Comparison of ENCODE assay signal across 14 cellular contexts in the genomic region with DNA sequence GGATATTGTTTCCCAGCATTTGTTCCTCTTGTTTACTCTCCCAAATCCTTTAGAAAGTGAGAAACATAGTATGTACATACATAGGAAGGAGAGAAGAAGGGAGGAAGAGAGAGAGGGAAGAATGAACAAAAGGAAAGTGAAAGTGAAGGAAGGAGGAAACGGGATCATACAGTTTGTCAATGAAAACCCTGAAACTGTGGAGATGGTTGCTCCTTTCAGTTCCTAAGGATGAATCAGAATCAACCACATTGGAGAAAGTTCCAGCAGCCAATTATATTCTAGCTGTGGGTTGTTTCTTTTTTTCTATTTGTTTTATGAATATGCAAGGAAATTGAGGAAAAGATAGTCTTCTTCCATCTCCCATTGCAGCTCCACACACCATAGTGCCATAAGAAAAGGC.
DNase-seq lines count a peak whose midpoint lies in the region; ATAC-seq, FAIRE-seq and TF ChIP-seq lines count a peak whose summit lies in the region.
"Had no signal": no experiment of that assay in that cellular context is flagged by ENCODE, and none has a peak within 500 bp of the region (broad histone marks: within the 10 kb centered on the region; RNA-seq: fewer than 3 reads in every experiment).

No MANE protein-coding gene starts in this region.

- no peak overlapping the region for H3K27ac ChIP-seq in A549
- H3K27ac ChIP-seq in DND-41 (ENCODE audit: low read length) = peak overlapping the region; percentile 10
- H3K27ac ChIP-seq in caudate nucleus (ENCODE audit: low read depth, low read length) = no peak overlapping the region
- H3K27ac ChIP-seq: esophagus squamous epithelium, left ventricle myocardium inferior, WERI-Rb-1 had no signal

- TF ChIP-seq CTCF in A549 (IDR thresholded peaks at IDR 0.05) = no peak
- TF ChIP-seq CTCF in DND-41 (IDR thresholded peaks at IDR 0.05; ENCODE audit: borderline replicate concordance, extremely low read depth, low read length, poor library complexity, severe bottlenecking) = no peak
- no peak for TF ChIP-seq CTCF in fibroblast of the aortic adventitia (IDR thresholded peaks at IDR 0.05; ENCODE audit: insufficient read depth, low read length)

- H3K4me1 ChIP-seq in A549 (no peaks in the 10 kb centered on the region), DND-41 (ENCODE audit: insufficient read depth, low read length) (peaks cover 78% of the 10 kb centered on the region)
- H3K4me1 ChIP-seq: left ventricle myocardium inferior had no signal

- H3K9ac ChIP-seq in DND-41 (ENCODE audit: low read depth, low read length) = no peak overlapping the region

- no peaks in the 10 kb centered on the region for H3K9me3 ChIP-seq in A549
- no peaks in the 10 kb centered on the region for H3K9me3 ChIP-seq in DND-41 (ENCODE audit: insufficient read depth, low read length, severe bottlenecking)
- H3K9me3 ChIP-seq: esophagus squamous epithelium had no signal

- no peak for TF ChIP-seq RAD21 in A549 (conservative IDR thresholded peaks at IDR 0.05 in 1 of 2, IDR thresholded peaks at IDR 0.05 in 1 of 2)

- H3K4me3 ChIP-seq in A549 (peak overlapping the region; percentile 14; the same call in 1 of the 3 replicates), DND-41 (ENCODE audit: low read depth in 1 of 2, low read length in 2 of 2) (no peak overlapping the region; a peak in 1 of 4 replicates), fibroblast of the aortic adventitia (ENCODE audit: low read depth, low read length) (peak overlapping the region; percentile 19)
- H3K4me3 ChIP-seq: left ventricle myocardium inferior had no signal

- no peaks in the 10 kb centered on the region for H3K27me3 ChIP-seq in DND-41 (ENCODE audit: insufficient read depth, low read length, poor library complexity)
- H3K27me3 ChIP-seq: esophagus squamous epithelium had no signal

- H3K4me2 ChIP-seq in A549 = peak overlapping the region; percentile 46; the same call in 2 of the 3 replicates
- peak overlapping the region; percentile 50 for H3K4me2 ChIP-seq in DND-41 (ENCODE audit: insufficient read depth, low read length)

- DNase-seq in A549 (ENCODE audit: low read depth in 1 of 2, low spot score in 1 of 2) (no peak), DND-41 (no peak), OCI-M1 (lab: John Stamatoyannopoulos, UW) (peak; percentile 14), fibroblast of the aortic adventitia (ENCODE audit: low read depth) (peak; percentile 7), caudate nucleus (lab: John Stamatoyannopoulos, UW) (no peak), left colon (no peak)
- DNase-seq: activated effector memory CD4-positive, alpha-beta T cell treated with anti-CD3 and anti-CD28 coated beads, Interleukin-2, amount 50 U/mL, for 16 hours; DMS 273 treated with DMSO at 0.1 percent for 48 hours; esophagus squamous epithelium; Kasumi-1; left ventricle myocardium inferior; WERI-Rb-1 had no signal

- no peak for TF ChIP-seq POLR2A in A549 (IDR thresholded peaks at IDR 0.05; ENCODE audit: low read length)

- no peak overlapping the region for H2AFZ ChIP-seq in DND-41 (ENCODE audit: low read depth, low read length)

- no peak for ATAC-seq in A549
- ATAC-seq in DND-41 (ENCODE audit: insufficient read depth, low read depth) = 0 out of 3 replicates have a peak, but pooled peaks have one; percentile 10
- no peak for ATAC-seq in left colon
- ATAC-seq in GM18502 (IDR thresholded peaks at IDR 0.05; ENCODE audit: poor library complexity, unreplicated experiment) = no peak
- ATAC-seq in HG02981 (IDR thresholded peaks at IDR 0.05; ENCODE audit: unreplicated experiment) = no peak

- H3K36me3 ChIP-seq in DND-41 (ENCODE audit: insufficient read depth, low read length) = no peaks in the 10 kb centered on the region
- H3K36me3 ChIP-seq: esophagus squamous epithelium, left ventricle myocardium inferior, WERI-Rb-1 had no signal

- POLR2A ChIA-PET in A549 (lab: Yijun Ruan, JAX) = interaction anchor here (0.6 kb wide), 1 partner anchor 397 kb away, joined by 3 read pairs; the partner anchor contains the start of gene MLLT3

- TF ChIP-seq EP300 in A549 (IDR thresholded peaks at IDR 0.05) = no peak

- intact Hi-C loops in left colon (cut with DNase I, micrococcal nuclease) = no loop called here

- WGBS in A549 (ENCODE audit: missing lambda C conversion rate) = 0% methylated on average over 1 of the region's 1 CpG

- no peaks in the 10 kb centered on the region for H4K20me1 ChIP-seq in DND-41 (ENCODE audit: insufficient read depth, low read length)

- no peak for FAIRE-seq in A549 (lab: Jason Lieb, UNC)

- CTCF ChIA-PET in A549 (lab: Yijun Ruan, JAX) = interaction anchor here (1.5 kb wide), 1 partner anchor 11 kb away, joined by 3 read pairs; no protein-coding TSS in a partner anchor

- no peaks in the 10 kb centered on the region for H3K79me2 ChIP-seq in DND-41 (ENCODE audit: insufficient read depth, low read length)

TF ChIP-seq in A549, 52 proteins besides CTCF, POLR2A, EP300 and RAD21:
- no peak for TF ChIP-seq EHMT2 (IDR thresholded peaks at IDR 0.05; ENCODE audit: low read depth)
- no peak for TF ChIP-seq CBX8 (IDR thresholded peaks at IDR 0.05)
- no peak for TF ChIP-seq USF2 (IDR thresholded peaks at IDR 0.05)
- no peak for TF ChIP-seq NPAS2 (CRISPR knock-in tag; IDR thresholded peaks at IDR 0.05; ENCODE audit: borderline replicate concordance)
- TF ChIP-seq HOXB5 (CRISPR knock-in tag; IDR thresholded peaks at IDR 0.05) = no peak
- TF ChIP-seq TFCP2L1 (CRISPR knock-in tag; IDR thresholded peaks at IDR 0.05) = no peak
- TF ChIP-seq KDM1A (IDR thresholded peaks at IDR 0.05; ENCODE audit: low read depth) = no peak
- TF ChIP-seq FOXS1 (CRISPR knock-in tag; IDR thresholded peaks at IDR 0.05) = no peak

Comparison
In these comparisons a context has a peak if more than half of its experiments do, and no peak if none do; other contexts are left out.
1. DNase-seq: peak in OCI-M1 (single experiment) and fibroblast of the aortic adventitia (single experiment); none in A549 (0 of 2), DND-41 (single experiment), caudate nucleus (0 of 61) and left colon (0 of 2).
2. H3K4me3 ChIP-seq: peak in A549 (single experiment) and fibroblast of the aortic adventitia (single experiment); none in DND-41 (0 of 2).